Comparison of ENCODE assay signal across 14 cellular contexts in genomic region chr18:41965856-41966255, GRCh38. TPM values are rescaled to one million over a fixed set of nuclear protein-coding genes. Genes with fewer than 3 reads are reported as not detected.
DNase-seq lines count a peak whose midpoint lies in the region; ATAC-seq and TF ChIP-seq lines count a peak whose summit lies in the region.
"Had no signal": no experiment of that assay in that cellular context is flagged by ENCODE, and none has a peak within 500 bp of the region (broad histone marks: within the 10 kb centered on the region; RNA-seq: fewer than 3 reads in every experiment).

No MANE protein-coding gene starts in this region.

- no peak overlapping the region for H3K4me3 ChIP-seq in right atrium auricular region

- peak; percentile 36 to 85 for ATAC-seq in left cardiac atrium
- no peak for ATAC-seq in activated CD4-positive, CD25-positive, alpha-beta regulatory T cell treated with anti-CD3 and anti-CD28 coated beads, Interleukin-2, amount 50 U/mL, for 24 hours
- ATAC-seq: Panc1 had no signal

- TF ChIP-seq CTCF in right atrium auricular region (IDR thresholded peaks at IDR 0.05) (no peak), GM10266 (IDR thresholded peaks at IDR 0.05; ENCODE audit: control insufficient read depth, insufficient read depth, low read depth, missing control alignments) (no peak)

- H3K36me3 ChIP-seq in right atrium auricular region, result peaks cover 30% of the 10 kb centered on the region
- H3K36me3 ChIP-seq: BE2C had no signal

- no peak for DNase-seq in left cardiac atrium
- DNase-seq in right atrium auricular region (ENCODE audit: low spot score), result no peak
- DNase-seq in cerebellar cortex (ENCODE audit: low spot score), result peak; percentile 28
- DNase-seq in iris pigment epithelial cell (ENCODE audit: low read depth), result peak; percentile 19
- DNase-seq in T-helper 2 cell, result no peak
- DNase-seq in GM10266 (ENCODE audit: extremely low spot score), result no peak
- DNase-seq: BE2C; CD4-positive, alpha-beta T cell; NCI-H1092 treated with DMSO at 0.1 percent for 48 hours; NCI-H146; NCI-H2081; NCI-H446 treated with DMSO at 0.1 percent for 48 hours had no signal

- peaks cover 0 to 26% of the 10 kb centered on the region in 2 donors for H3K4me1 ChIP-seq in right atrium auricular region
- H3K4me1 ChIP-seq: BE2C had no signal

- intact Hi-C loops in left cardiac atrium (cut with DNase I), result no loop called here

- no peaks in the 10 kb centered on the region for H3K27me3 ChIP-seq in right atrium auricular region
- H3K27me3 ChIP-seq: BE2C had no signal

- H3K27ac ChIP-seq in right atrium auricular region, result peak overlapping the region in 1 of 2 donors; percentile 62

- H3K9me3 ChIP-seq in right atrium auricular region, result no peaks in the 10 kb centered on the region
- H3K9me3 ChIP-seq: BE2C had no signal

RNA-seq across cellular contexts. Expression of gene PIK3C3, which starts 10.8 kb away (rescaled TPM):
- total RNA-seq in left cardiac atrium, result 10 to 100 TPM; 31.4 to 32.3 TPM
- total RNA-seq in right atrium auricular region, result 10 to 100 TPM; 17.9 to 32.2 TPM

Comparison
In these comparisons a context has a peak if more than half of its experiments do, and no peak if none do; other contexts are left out.
1. ATAC-seq: peak in left cardiac atrium (2 of 2); none in activated CD4-positive, CD25-positive, alpha-beta regulatory T cell treated with anti-CD3 and anti-CD28 coated beads, Interleukin-2, amount 50 U/mL, for 24 hours (0 of 2).
2. DNase-seq: peak in cerebellar cortex (single experiment) and iris pigment epithelial cell (single experiment); none in left cardiac atrium (single experiment), right atrium auricular region (single experiment), T-helper 2 cell (0 of 5) and GM10266 (single experiment).